ENCODE assay signal across 2 cellular contexts in the genomic region with DNA sequence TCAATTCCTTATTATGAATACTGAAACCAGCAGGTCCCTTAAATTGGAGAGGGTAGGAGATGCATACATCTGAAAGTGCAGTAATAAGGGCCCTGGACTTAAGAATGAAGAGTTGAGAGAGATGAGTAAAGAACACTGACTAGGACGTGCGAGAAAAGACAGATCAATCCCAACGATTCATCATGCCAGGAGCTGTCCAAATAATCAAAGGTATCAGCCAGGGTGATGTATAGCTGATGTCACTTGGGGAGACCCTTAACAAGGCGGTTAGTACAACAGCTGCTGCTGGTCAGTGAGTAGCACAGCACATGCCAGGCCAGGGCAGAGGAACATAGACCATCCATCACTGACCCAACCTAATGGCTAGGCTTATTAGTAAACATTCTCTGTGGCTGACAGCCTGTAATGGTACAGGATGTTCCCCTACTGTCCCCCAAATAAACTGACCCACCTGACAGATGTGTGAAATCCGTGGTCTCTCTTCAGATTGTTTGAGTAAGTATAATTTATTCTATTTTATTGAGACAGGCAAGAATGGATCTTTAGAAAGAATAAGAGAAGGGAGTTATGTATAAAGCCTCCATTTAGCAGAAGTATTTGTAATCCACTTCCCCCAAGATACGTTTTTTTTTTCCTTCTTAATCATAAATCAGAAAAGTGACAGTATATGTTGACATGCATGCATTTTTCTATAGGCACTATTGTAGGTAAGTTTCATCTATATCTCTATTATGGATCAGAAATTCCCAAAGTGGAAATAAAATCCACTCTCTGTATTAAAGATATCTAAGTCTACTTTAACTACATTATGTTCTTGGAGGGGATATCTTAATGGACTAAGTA.
TF ChIP-seq lines count a peak whose summit lies in the region.

No MANE protein-coding gene starts in this region.

TF ChIP-seq in HCT116, 20 proteins besides CTCF, POLR2A, EP300 and RAD21:
- TF ChIP-seq REST (IDR thresholded peaks at IDR 0.05; ENCODE audit: low read depth) (peak; percentile 29), EGR1 (IDR thresholded peaks at IDR 0.05; ENCODE audit: low read depth) (no peak)
TF ChIP-seq in HCT116: peak in this region for 1.

TF ChIP-seq in K562, 482 proteins besides CTCF, POLR2A, EP300 and RAD21:
- TF ChIP-seq RBM17 (IDR thresholded peaks at IDR 0.05; ENCODE audit: borderline replicate concordance, low read depth, low read length) (no peak), PKNOX1 (IDR thresholded peaks at IDR 0.05) (peak; percentile 81), TEAD4 (IDR thresholded peaks at IDR 0.05; ENCODE audit: low read length) (no peak), TEAD4 (CRISPR knock-in tag; IDR thresholded peaks at IDR 0.05; ENCODE audit: borderline replicate concordance) (no peak), DEAF1 (CRISPR knock-in tag; IDR thresholded peaks at IDR 0.05) (no peak), MEIS2 (IDR thresholded peaks at IDR 0.05; ENCODE audit: partially characterized antibody) (peak; percentile 80), NFXL1 (CRISPR knock-in tag; IDR thresholded peaks at IDR 0.05) (no peak), MTF1 (CRISPR knock-in tag; IDR thresholded peaks at IDR 0.05; ENCODE audit: borderline replicate concordance) (no peak), TFAM (CRISPR knock-in tag; conservative IDR thresholded peaks at IDR 0.05) (no peak)
- TF ChIP-seq, protein P1, sequence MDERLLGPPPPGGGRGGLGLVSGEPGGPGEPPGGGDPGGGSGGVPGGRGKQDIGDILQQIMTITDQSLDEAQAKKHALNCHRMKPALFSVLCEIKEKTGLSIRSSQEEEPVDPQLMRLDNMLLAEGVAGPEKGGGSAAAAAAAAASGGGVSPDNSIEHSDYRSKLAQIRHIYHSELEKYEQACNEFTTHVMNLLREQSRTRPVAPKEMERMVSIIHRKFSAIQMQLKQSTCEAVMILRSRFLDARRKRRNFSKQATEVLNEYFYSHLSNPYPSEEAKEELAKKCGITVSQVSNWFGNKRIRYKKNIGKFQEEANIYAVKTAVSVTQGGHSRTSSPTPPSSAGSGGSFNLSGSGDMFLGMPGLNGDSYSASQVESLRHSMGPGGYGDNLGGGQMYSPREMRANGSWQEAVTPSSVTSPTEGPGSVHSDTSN (CRISPR knock-in tag; IDR thresholded peaks at IDR 0.05; ENCODE audit: low read depth) = no peak
- TF ChIP-seq, protein P1 (tag; conservative IDR thresholded peaks at IDR 0.05; ENCODE audit: low read depth) = peak; percentile 56; the same call in 1 of the 2 replicates
